In the genomic region with DNA sequence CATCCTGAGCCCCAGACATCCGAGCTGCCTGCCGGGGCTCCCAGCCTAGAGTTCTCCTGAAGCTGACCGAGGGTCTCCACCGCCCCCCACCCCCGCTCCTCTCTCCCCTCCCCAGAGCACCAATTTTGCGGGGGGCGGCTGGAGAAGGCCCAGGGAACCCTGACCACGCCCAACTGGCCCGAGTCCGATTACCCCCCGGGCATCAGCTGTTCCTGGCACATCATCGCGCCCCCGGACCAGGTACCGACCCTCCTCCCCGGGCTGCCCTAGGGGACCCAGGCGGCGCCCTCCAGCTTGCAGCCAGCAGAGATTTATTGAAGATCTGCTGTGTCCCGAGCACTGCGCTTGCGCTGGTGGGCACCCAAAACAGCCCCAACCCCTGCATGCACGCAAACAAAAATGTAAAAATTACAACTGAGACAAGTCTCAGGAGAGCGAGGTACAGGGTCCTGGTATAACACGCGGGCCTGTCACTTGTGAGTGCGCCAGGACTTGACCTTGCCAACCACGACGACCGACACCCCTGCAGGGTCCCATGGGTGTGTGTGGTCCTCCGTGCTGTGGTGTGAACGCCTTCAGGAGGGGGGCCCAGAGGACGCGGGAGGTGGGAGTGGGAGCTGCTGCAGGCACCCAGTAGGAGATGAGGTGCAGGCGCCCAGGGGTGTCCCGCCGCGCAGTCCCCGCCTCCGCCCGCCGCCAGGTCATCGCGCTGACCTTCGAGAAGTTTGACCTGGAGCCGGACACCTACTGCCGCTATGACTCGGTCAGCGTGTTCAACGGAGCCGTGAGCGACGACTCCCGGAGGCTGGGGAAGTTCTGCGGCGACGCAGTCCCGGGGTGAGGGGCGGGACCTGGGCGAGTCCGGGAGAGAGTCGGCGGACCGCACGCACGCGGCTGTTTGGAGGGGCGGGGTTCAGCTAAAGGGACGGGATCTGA, we compare ENCODE assay signal across 1 cellular context.
TF ChIP-seq lines count a peak whose summit lies in the region.

No MANE protein-coding gene starts in this region.

TF ChIP-seq in GM12878, 131 proteins besides CTCF, POLR2A, EP300 and RAD21:
- TF ChIP-seq YY1 (IDR thresholded peaks at IDR 0.05; ENCODE audit: low read depth, low read length) (no peak), ZSCAN29 (IDR thresholded peaks at IDR 0.05) (no peak), TCF3 (IDR thresholded peaks at IDR 0.05; ENCODE audit: borderline replicate concordance, insufficient read depth, low read depth, low read length) (no peak), SIX5 (IDR thresholded peaks at IDR 0.05; ENCODE audit: low read depth, low read length, severe bottlenecking) (no peak), NR2F1 (conservative IDR thresholded peaks at IDR 0.05) (peak; percentile 44; the same call in 1 of the 2 replicates), CHD4 (IDR thresholded peaks at IDR 0.05) (no peak)
- TF ChIP-seq, protein P1, sequence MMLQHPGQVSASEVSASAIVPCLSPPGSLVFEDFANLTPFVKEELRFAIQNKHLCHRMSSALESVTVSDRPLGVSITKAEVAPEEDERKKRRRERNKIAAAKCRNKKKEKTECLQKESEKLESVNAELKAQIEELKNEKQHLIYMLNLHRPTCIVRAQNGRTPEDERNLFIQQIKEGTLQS (IDR thresholded peaks at IDR 0.05; ENCODE audit: borderline replicate concordance, extremely low read depth, low read depth, low read length), result no peak
- TF ChIP-seq, protein P2, sequence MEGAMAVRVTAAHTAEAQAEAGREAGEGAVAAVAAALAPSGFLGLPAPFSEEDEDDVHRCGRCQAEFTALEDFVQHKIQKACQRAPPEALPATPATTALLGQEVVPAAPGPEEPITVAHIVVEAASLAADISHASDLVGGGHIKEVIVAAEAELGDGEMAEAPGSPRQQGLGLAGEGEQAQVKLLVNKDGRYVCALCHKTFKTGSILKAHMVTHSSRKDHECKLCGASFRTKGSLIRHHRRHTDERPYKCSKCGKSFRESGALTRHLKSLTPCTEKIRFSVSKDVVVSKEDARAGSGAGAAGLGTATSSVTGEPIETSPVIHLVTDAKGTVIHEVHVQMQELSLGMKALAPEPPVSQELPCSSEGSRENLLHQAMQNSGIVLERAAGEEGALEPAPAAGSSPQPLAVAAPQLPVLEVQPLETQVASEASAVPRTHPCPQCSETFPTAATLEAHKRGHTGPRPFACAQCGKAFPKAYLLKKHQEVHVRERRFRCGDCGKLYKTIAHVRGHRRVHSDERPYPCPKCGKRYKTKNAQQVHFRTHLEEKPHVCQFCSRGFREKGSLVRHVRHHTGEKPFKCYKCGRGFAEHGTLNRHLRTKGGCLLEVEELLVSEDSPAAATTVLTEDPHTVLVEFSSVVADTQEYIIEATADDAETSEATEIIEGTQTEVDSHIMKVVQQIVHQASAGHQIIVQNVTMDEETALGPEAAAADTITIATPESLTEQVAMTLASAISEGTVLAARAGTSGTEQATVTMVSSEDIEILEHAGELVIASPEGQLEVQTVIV (IDR thresholded peaks at IDR 0.05; ENCODE audit: borderline replicate concordance, partially characterized antibody), result no peak
- TF ChIP-seq, protein P3, sequence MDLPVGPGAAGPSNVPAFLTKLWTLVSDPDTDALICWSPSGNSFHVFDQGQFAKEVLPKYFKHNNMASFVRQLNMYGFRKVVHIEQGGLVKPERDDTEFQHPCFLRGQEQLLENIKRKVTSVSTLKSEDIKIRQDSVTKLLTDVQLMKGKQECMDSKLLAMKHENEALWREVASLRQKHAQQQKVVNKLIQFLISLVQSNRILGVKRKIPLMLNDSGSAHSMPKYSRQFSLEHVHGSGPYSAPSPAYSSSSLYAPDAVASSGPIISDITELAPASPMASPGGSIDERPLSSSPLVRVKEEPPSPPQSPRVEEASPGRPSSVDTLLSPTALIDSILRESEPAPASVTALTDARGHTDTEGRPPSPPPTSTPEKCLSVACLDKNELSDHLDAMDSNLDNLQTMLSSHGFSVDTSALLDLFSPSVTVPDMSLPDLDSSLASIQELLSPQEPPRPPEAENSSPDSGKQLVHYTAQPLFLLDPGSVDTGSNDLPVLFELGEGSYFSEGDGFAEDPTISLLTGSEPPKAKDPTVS (IDR thresholded peaks at IDR 0.05; ENCODE audit: low read depth, low read length), result no peak
